ENCODE assay signal across 9 cellular contexts in genomic region chr7:105782391-105783063, GRCh38.
DNase-seq lines count a peak whose midpoint lies in the region; TF ChIP-seq lines count a peak whose summit lies in the region.
"Had no signal": no experiment of that assay in that cellular context is flagged by ENCODE, and none has a peak within 500 bp of the region (broad histone marks: within the 10 kb centered on the region; RNA-seq: fewer than 3 reads in every experiment).

No MANE protein-coding gene starts in this region.

- no peak overlapping the region for H3K18ac ChIP-seq in trophoblast cell (ENCODE audit: low read length)

- no CpG with 5 or more reads among the region's 10 CpGs for WGBS in trophoblast cell (ENCODE audit: extremely low coverage, insufficient coverage, insufficient read length)

- H3K79me2 ChIP-seq in trophoblast cell (ENCODE audit: control insufficient read depth, insufficient read depth, low read length, poor library complexity), result no peaks in the 10 kb centered on the region

- H4K8ac ChIP-seq in trophoblast cell (ENCODE audit: low read depth, low read length), result no peak overlapping the region

- no peak overlapping the region for H3K9ac ChIP-seq in trophoblast cell (ENCODE audit: low read length)

- no peak overlapping the region for H2BK120ac ChIP-seq in trophoblast cell (ENCODE audit: insufficient read depth, low read length, poor library complexity)

- H2BK12ac ChIP-seq in trophoblast cell (ENCODE audit: low read length), result peak overlapping the region; percentile 45

- H2AK5ac ChIP-seq in trophoblast cell (ENCODE audit: low read length), result no peak overlapping the region

- peak; percentile 58 for DNase-seq in AG09309 (ENCODE audit: low read depth)
- peak; percentile 90 for DNase-seq in HT1080 (ENCODE audit: low read depth)
- DNase-seq in astrocyte of the cerebellum (ENCODE audit: low read depth), result peak; percentile 84
- DNase-seq in trophoblast cell, result peak in 1 of 2 donors; percentile 50
- DNase-seq in NCI-H1417 treated with DMSO at 0.1 percent for 48 hours (lab: John Stamatoyannopoulos, UW), result no peak
- no peak for DNase-seq in GM20000 (ENCODE audit: low spot score)
- DNase-seq in iPS-NIHi7 (ENCODE audit: extremely low spot score), result no peak
- no peak for DNase-seq in DMS53 treated with DMSO at 0.1 percent for 48 hours (lab: John Stamatoyannopoulos, UW; ENCODE audit: unreplicated experiment)
- DNase-seq: esophagus squamous epithelium had no signal

- H3K4me2 ChIP-seq in trophoblast cell (ENCODE audit: low read length), result no peak overlapping the region

- peaks cover 2 to 3% of the 10 kb centered on the region in 2 experiments for H3K4me1 ChIP-seq in trophoblast cell (ENCODE audit: control insufficient read depth in 1 of 2, insufficient read depth in 2 of 2, low read length in 2 of 2)

- H2BK5ac ChIP-seq in trophoblast cell (ENCODE audit: low read depth, low read length, poor library complexity), result no peak overlapping the region

- no peak overlapping the region for H3K27ac ChIP-seq in trophoblast cell (ENCODE audit: low read depth, low read length)
- H3K27ac ChIP-seq: esophagus squamous epithelium had no signal

- no peak overlapping the region for H4K91ac ChIP-seq in trophoblast cell (ENCODE audit: low read depth, low read length)

- H3K23ac ChIP-seq in trophoblast cell (ENCODE audit: low read length), result no peak overlapping the region

- no peak for TF ChIP-seq CTCF in AG09309 (IDR thresholded peaks at IDR 0.05; ENCODE audit: control insufficient read depth, insufficient read depth, low read depth, low read length, missing control alignments)
- no peak for TF ChIP-seq CTCF in astrocyte of the cerebellum (IDR thresholded peaks at IDR 0.05; ENCODE audit: low read depth, low read length, missing control alignments)
- no peak for TF ChIP-seq CTCF in GM20000 (IDR thresholded peaks at IDR 0.05; ENCODE audit: extremely low read depth, missing control alignments)

- H3K9me3 ChIP-seq in trophoblast cell (ENCODE audit: insufficient read depth, low read depth, low read length), result no peaks in the 10 kb centered on the region
- H3K9me3 ChIP-seq: esophagus squamous epithelium had no signal

- H4K12ac ChIP-seq in trophoblast cell (ENCODE audit: low read depth, low read length), result no peak overlapping the region

- H3K27me3 ChIP-seq in trophoblast cell (ENCODE audit: insufficient read depth, low read length), result no peaks in the 10 kb centered on the region
- H3K27me3 ChIP-seq: esophagus squamous epithelium had no signal

- in situ Hi-C loops in astrocyte of the cerebellum (cut with HindIII; ENCODE audit: low sequenced_read_pairs), result no loop called here

- no peak overlapping the region for H3K14ac ChIP-seq in trophoblast cell (ENCODE audit: low read length)

- no peak overlapping the region for H3K4ac ChIP-seq in trophoblast cell (ENCODE audit: low read depth, low read length)

- H3K4me3 ChIP-seq in AG09309 (ENCODE audit: control insufficient read depth, low read depth, low read length), result no peak overlapping the region
- no peak overlapping the region for H3K4me3 ChIP-seq in astrocyte of the cerebellum (ENCODE audit: low read depth, low read length)
- no peak overlapping the region for H3K4me3 ChIP-seq in trophoblast cell (ENCODE audit: low read depth, low read length)
- H3K4me3 ChIP-seq: esophagus squamous epithelium had no signal

- peaks cover 0 to 3% of the 10 kb centered on the region in 2 experiments for H3K36me3 ChIP-seq in trophoblast cell (ENCODE audit: control insufficient read depth in 1 of 2, insufficient read depth in 2 of 2, low read length in 2 of 2)

- peaks cover 1% of the 10 kb centered on the region for H3K79me1 ChIP-seq in trophoblast cell (ENCODE audit: low read length)

- no peak overlapping the region for H2AFZ ChIP-seq in trophoblast cell (ENCODE audit: insufficient read depth, low read length, poor library complexity)

Comparison
In these comparisons a context has a peak if more than half of its experiments do, and no peak if none do; other contexts are left out.
1. DNase-seq: peak in AG09309 (single experiment), HT1080 (single experiment) and astrocyte of the cerebellum (single experiment); none in NCI-H1417 treated with DMSO at 0.1 percent for 48 hours (single experiment), GM20000 (single experiment), iPS-NIHi7 (single experiment) and DMS53 treated with DMSO at 0.1 percent for 48 hours (single experiment).